ENCODE assay signal across 1 cellular context in the genomic region with DNA sequence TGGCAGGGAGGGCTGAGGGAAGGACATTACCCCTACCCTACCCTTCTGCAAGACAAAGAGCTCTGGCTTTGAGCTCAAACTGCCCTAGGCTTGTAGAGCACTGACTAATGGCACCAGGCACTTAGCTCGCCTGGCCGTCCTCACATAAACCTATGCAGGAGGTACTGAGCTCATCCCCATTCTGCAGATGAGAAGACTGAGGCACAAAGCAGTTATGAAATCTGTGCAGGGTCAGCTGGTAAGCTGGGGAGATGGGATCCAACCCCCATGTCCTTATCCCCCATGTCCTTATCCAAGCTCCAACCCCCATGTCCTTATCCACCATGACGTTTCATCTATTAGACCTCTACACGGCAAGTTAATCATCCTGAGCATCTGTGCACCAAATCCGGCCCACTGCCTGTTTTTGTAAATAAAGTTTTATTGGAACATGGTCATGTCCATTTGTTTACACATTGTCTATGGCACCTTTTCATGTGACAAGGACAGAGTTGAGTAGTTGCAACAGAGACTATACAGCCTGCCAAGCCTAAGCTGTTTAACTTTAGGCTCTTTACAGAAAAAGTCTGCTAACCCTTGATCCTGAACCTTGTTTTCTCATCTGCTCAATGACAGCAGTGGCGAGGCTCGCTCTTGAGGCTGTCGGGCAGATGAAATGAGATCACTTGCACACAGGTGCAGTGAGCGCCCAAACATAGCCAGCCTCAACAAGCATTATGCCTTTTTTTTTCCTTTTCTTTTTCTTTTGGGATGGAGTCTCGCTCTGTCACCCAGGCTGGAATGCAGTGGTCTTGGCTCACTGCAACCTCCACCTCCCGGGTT.
TF ChIP-seq lines count a peak whose summit lies in the region.

No MANE protein-coding gene starts in this region.

TF ChIP-seq in K562, 482 proteins besides CTCF, POLR2A, EP300 and RAD21 (continued from another document):
- TF ChIP-seq, protein P1, sequence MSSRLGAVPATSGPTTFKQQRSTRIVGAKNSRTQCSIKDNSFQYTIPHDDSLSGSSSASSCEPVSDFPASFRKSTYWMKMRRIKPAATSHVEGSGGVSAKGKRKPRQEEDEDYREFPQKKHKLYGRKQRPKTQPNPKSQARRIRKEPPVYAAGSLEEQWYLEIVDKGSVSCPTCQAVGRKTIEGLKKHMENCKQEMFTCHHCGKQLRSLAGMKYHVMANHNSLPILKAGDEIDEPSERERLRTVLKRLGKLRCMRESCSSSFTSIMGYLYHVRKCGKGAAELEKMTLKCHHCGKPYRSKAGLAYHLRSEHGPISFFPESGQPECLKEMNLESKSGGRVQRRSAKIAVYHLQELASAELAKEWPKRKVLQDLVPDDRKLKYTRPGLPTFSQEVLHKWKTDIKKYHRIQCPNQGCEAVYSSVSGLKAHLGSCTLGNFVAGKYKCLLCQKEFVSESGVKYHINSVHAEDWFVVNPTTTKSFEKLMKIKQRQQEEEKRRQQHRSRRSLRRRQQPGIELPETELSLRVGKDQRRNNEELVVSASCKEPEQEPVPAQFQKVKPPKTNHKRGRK (tag; IDR thresholded peaks at IDR 0.05) = no peak
- TF ChIP-seq ZFP1 (CRISPR knock-in tag; IDR thresholded peaks at IDR 0.05) (no peak), CHD4 (IDR thresholded peaks at IDR 0.05; ENCODE audit: insufficient read depth, insufficient replicate concordance, low read depth, low read length, poor library complexity, severe bottlenecking) (peak; percentile 47), CREB5 (CRISPR knock-in tag; IDR thresholded peaks at IDR 0.05) (no peak), POLR3G (IDR thresholded peaks at IDR 0.05; ENCODE audit: extremely low read depth, insufficient read length, insufficient replicate concordance) (no peak), NR1H2 (CRISPR knock-in tag; IDR thresholded peaks at IDR 0.05) (no peak), ZNF699 (CRISPR knock-in tag; IDR thresholded peaks at IDR 0.05; ENCODE audit: insufficient replicate concordance) (no peak), NELFE (IDR thresholded peaks at IDR 0.05; ENCODE audit: insufficient read depth, insufficient read length) (no peak), THRB (CRISPR knock-in tag; conservative IDR thresholded peaks at IDR 0.05) (0 out of 2 replicates have a peak, but pooled peaks have one; percentile 24), HNRNPH1 (optimal IDR thresholded peaks at IDR 0.05; ENCODE audit: low read depth, low read length) (no peak), PHF20 (IDR thresholded peaks at IDR 0.05; ENCODE audit: partially characterized antibody) (no peak), ADNP (tag; IDR thresholded peaks at IDR 0.05) (peak; percentile 58; the same call in 1 of the 2 replicates), MAFG (tag; conservative IDR thresholded peaks at IDR 0.05) (no peak), FOXA1 (IDR thresholded peaks at IDR 0.05; ENCODE audit: borderline replicate concordance) (no peak), RCOR1 (IDR thresholded peaks at IDR 0.05; ENCODE audit: borderline replicate concordance in 1 of 2, low read depth in 2 of 2, low read length in 2 of 2) (peak; percentile 30 to 34; a peak in 1 of 4 replicates), SRSF7 (optimal IDR thresholded peaks at IDR 0.05; ENCODE audit: low read depth, low read length) (no peak), KLF13 (tag; IDR thresholded peaks at IDR 0.05; ENCODE audit: borderline replicate concordance, low read depth) (no peak), HDAC2 (IDR thresholded peaks at IDR 0.05) (peak; percentile 58; the same call in 1 of the 2 replicates), KDM1A (IDR thresholded peaks at IDR 0.05) (peak; percentile 62 to 76; a peak in 3 of 4 replicates), RBM25 (IDR thresholded peaks at IDR 0.05; ENCODE audit: low read depth, low read length, severe bottlenecking) (peak; percentile 77), FOXP1 (CRISPR knock-in tag; IDR thresholded peaks at IDR 0.05) (no peak), ZNF197 (CRISPR knock-in tag; IDR thresholded peaks at IDR 0.05; ENCODE audit: low read depth) (no peak), PHF21A (IDR thresholded peaks at IDR 0.05; ENCODE audit: borderline replicate concordance, low read depth) (no peak)
- TF ChIP-seq, protein P2, sequence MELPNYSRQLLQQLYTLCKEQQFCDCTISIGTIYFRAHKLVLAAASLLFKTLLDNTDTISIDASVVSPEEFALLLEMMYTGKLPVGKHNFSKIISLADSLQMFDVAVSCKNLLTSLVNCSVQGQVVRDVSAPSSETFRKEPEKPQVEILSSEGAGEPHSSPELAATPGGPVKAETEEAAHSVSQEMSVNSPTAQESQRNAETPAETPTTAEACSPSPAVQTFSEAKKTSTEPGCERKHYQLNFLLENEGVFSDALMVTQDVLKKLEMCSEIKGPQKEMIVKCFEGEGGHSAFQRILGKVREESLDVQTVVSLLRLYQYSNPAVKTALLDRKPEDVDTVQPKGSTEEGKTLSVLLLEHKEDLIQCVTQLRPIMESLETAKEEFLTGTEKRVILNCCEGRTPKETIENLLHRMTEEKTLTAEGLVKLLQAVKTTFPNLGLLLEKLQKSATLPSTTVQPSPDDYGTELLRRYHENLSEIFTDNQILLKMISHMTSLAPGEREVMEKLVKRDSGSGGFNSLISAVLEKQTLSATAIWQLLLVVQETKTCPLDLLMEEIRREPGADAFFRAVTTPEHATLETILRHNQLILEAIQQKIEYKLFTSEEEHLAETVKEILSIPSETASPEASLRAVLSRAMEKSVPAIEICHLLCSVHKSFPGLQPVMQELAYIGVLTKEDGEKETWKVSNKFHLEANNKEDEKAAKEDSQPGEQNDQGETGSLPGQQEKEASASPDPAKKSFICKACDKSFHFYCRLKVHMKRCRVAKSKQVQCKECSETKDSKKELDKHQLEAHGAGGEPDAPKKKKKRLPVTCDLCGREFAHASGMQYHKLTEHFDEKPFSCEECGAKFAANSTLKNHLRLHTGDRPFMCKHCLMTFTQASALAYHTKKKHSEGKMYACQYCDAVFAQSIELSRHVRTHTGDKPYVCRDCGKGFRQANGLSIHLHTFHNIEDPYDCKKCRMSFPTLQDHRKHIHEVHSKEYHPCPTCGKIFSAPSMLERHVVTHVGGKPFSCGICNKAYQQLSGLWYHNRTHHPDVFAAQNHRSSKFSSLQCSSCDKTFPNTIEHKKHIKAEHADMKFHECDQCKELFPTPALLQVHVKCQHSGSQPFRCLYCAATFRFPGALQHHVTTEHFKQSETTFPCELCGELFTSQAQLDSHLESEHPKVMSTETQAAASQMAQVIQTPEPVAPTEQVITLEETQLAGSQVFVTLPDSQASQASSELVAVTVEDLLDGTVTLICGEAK (IDR thresholded peaks at IDR 0.05) = peak; percentile 97
- TF ChIP-seq, protein P2 (CRISPR knock-in tag; IDR thresholded peaks at IDR 0.05) = peak; percentile 98
